10 cellular contexts compared by ENCODE assay signal in genomic region chr11:61974766-61975631, GRCh38. TPM values are rescaled to one million over a fixed set of nuclear protein-coding genes. Genes with fewer than 3 reads are reported as not detected.
A peak's percentile ranks its signal among the peaks of the same experiment; 100 is the strongest.
DNase-seq lines count a peak whose midpoint lies in the region; ATAC-seq and TF ChIP-seq lines count a peak whose summit lies in the region.
"Had no signal": no experiment of that assay in that cellular context is flagged by ENCODE, and none has a peak within 500 bp of the region (broad histone marks: within the 10 kb centered on the region; RNA-seq: fewer than 3 reads in every experiment).

No MANE protein-coding gene starts in this region.

- intact Hi-C loops in activated naive CD4-positive, alpha-beta T cell treated with anti-CD3 and anti-CD28 coated beads for 36 hours (cut with micrococcal nuclease), result loop anchor here (5.0 kb wide), 4 partner anchors 92 to 988 kb away; partner anchors contain the start of gene FADS1
- intact Hi-C loops in body of pancreas (cut with DNase I) (no loop called here), transverse colon (cut with DNase I; ENCODE audit: low total_unique reads) (no loop called here)

- in situ Hi-C loops in transverse colon (cut with MboI; ENCODE audit: low pct_ligation_motif_present in 1 of 4, low pct_unique_long_range_greater_than_20kb in 1 of 4, low sequenced_read_pairs in 3 of 4), result no loop called here

- peak; percentile 83 to 94 (median 93) for TF ChIP-seq POLR2A in body of pancreas (IDR thresholded peaks at IDR 0.05)
- TF ChIP-seq POLR2A in transverse colon (IDR thresholded peaks at IDR 0.05), result no peak

- CTCF ChIA-PET in activated naive CD4-positive, alpha-beta T cell treated with anti-CD3 and anti-CD28 coated beads for 36 hours (lab: Charles Lee), result interaction anchor here (0.6 to 1.8 kb wide), 2 partner anchors 107 to 140 kb away, joined by 3 to 6 read pairs; no protein-coding TSS in a partner anchor

- ATAC-seq in body of pancreas, result peak; percentile 57
- no peak for ATAC-seq in GM19328 (IDR thresholded peaks at IDR 0.05; ENCODE audit: unreplicated experiment)

- peak overlapping the region; percentile 71 for H3K27ac Mint-ChIP-seq in activated naive CD4-positive, alpha-beta T cell treated with anti-CD3 and anti-CD28 coated beads for 36 hours

- no peak overlapping the region for H3K4me3 Mint-ChIP-seq in activated naive CD4-positive, alpha-beta T cell treated with anti-CD3 and anti-CD28 coated beads for 36 hours

- no peak for TF ChIP-seq EP300 in transverse colon (IDR thresholded peaks at IDR 0.05; ENCODE audit: low read depth)

- peak overlapping the region; percentile 96 to 99 (median 98) for H3K27ac ChIP-seq in body of pancreas
- peak overlapping the region; percentile 36 to 99 (median 54) for H3K27ac ChIP-seq in transverse colon

- H3K9me3 Mint-ChIP-seq in activated naive CD4-positive, alpha-beta T cell treated with anti-CD3 and anti-CD28 coated beads for 36 hours, result no peaks in the 10 kb centered on the region

- TF ChIP-seq CTCF in body of pancreas (IDR thresholded peaks at IDR 0.05), result no peak
- TF ChIP-seq CTCF in transverse colon (IDR thresholded peaks at IDR 0.05), result no peak

- H3K27me3 Mint-ChIP-seq in activated naive CD4-positive, alpha-beta T cell treated with anti-CD3 and anti-CD28 coated beads for 36 hours (ENCODE audit: low read depth), result no peaks in the 10 kb centered on the region

- H3K36me3 Mint-ChIP-seq in activated naive CD4-positive, alpha-beta T cell treated with anti-CD3 and anti-CD28 coated beads for 36 hours (ENCODE audit: low read depth), result no peaks in the 10 kb centered on the region

- H3K4me3 ChIP-seq in body of pancreas, result peak overlapping the region in 1 of 2 donors; percentile 30
- H3K4me3 ChIP-seq in transverse colon, result no peak overlapping the region
- H3K4me3 ChIP-seq: lower lobe of right lung had no signal

- H3K9me3 ChIP-seq in body of pancreas (no peaks in the 10 kb centered on the region), transverse colon (no peaks in the 10 kb centered on the region)
- H3K9me3 ChIP-seq: lower lobe of right lung had no signal

- H3K27me3 ChIP-seq in body of pancreas, result no peaks in the 10 kb centered on the region
- H3K27me3 ChIP-seq in transverse colon, result no peaks in the 10 kb centered on the region

- H3K36me3 ChIP-seq in body of pancreas (replicated peaks in 1 of 2; ENCODE audit: insufficient read depth in 1 of 2, low read depth in 2 of 2) (no peaks in the 10 kb centered on the region), transverse colon (no peaks in the 10 kb centered on the region)
- H3K36me3 ChIP-seq: lower lobe of right lung had no signal

- WGBS in body of pancreas, 2 donors, result 25 to 31% methylated on average over 14 of the region's 14 CpGs
- 54 to 80% methylated on average over 1 to 14 of the region's 14 CpGs for WGBS in transverse colon (ENCODE audit: low coverage in 1 of 2), 2 donors

- H3K4me1 Mint-ChIP-seq in activated naive CD4-positive, alpha-beta T cell treated with anti-CD3 and anti-CD28 coated beads for 36 hours (ENCODE audit: low read depth), result peaks cover 37% of the 10 kb centered on the region

- peaks cover 91% of the 10 kb centered on the region for H3K4me1 ChIP-seq in body of pancreas
- H3K4me1 ChIP-seq in transverse colon, result peaks cover 49 to 80% (median 68%) of the 10 kb centered on the region in 4 donors

- DNase-seq in activated naive CD4-positive, alpha-beta T cell treated with anti-CD3 and anti-CD28 coated beads for 36 hours, result no peak
- no peak for DNase-seq in activated naive CD4-positive, alpha-beta T cell treated with Interleukin-2 at 50 U/mL for 16 hours
- DNase-seq in body of pancreas (peak; percentile 89 to 96 (median 94)), lung microvascular endothelial cell (ENCODE audit: low read depth in 2 of 2) (peak; percentile 60 to 86), transverse colon (peak; percentile 57), GOT3 (lab: John Stamatoyannopoulos, UW) (no peak), cerebellar nuclear complex (lab: John Stamatoyannopoulos, UW) (no peak)
- DNase-seq: lower lobe of right lung, NCI-H2081 treated with DMSO at 0.1 percent for 48 hours had no signal

RNA-seq across cellular contexts. Expression of gene FTH1, which starts 7.6 kb away (rescaled TPM):
- total RNA-seq in activated naive CD4-positive, alpha-beta T cell treated with anti-CD3 and anti-CD28 coated beads for 36 hours, result 1,000 to 10,000 TPM; 1,302 to 1,352 TPM
- 1,000 to 10,000 TPM; 1,333 to 1,363 TPM for total RNA-seq in body of pancreas
- total RNA-seq in lung microvascular endothelial cell, result 345 and 436 TPM in 2 replicates
- 1,000 to 10,000 TPM; 2,288 to 6,007 (median 4,694) TPM for total RNA-seq in transverse colon

RNA-seq across cellular contexts. Expression of gene BEST1, which starts 24.8 kb away (rescaled TPM):
- under 1 TPM; 0.45 to 0.49 TPM for total RNA-seq in activated naive CD4-positive, alpha-beta T cell treated with anti-CD3 and anti-CD28 coated beads for 36 hours
- 1 to 10 TPM; 1.6 to 2.6 TPM for total RNA-seq in body of pancreas
- total RNA-seq in lung microvascular endothelial cell, result under 0.01 TPM in 1 of 2 replicates, not detected in the other
- 1 to 10 TPM in 3 of 4 donors, under 1 TPM in 1; 0.40 to 3.7 (median 2.6) TPM for total RNA-seq in transverse colon

RNA-seq across cellular contexts. Expression of gene RAB3IL1, which starts 57.6 kb away (rescaled TPM):
- total RNA-seq in activated naive CD4-positive, alpha-beta T cell treated with anti-CD3 and anti-CD28 coated beads for 36 hours, result under 1 TPM; 0.52 to 0.74 TPM
- total RNA-seq in body of pancreas (10 to 100 TPM in 1 of 2 donors, 1 to 10 TPM in 1; 5.4 to 11.5 TPM), lung microvascular endothelial cell (2.4 and 10.7 TPM in 2 replicates), transverse colon (1 to 10 TPM; 1.2 to 7.6 (median 5.9) TPM)

Comparison
In these comparisons a context has a peak if more than half of its experiments do, and no peak if none do; other contexts are left out.
1. DNase-seq: peak in body of pancreas (4 of 4), lung microvascular endothelial cell (2 of 2) and transverse colon (single experiment); none in activated naive CD4-positive, alpha-beta T cell treated with anti-CD3 and anti-CD28 coated beads for 36 hours (single experiment), activated naive CD4-positive, alpha-beta T cell treated with Interleukin-2 at 50 U/mL for 16 hours (single experiment), GOT3 (single experiment) and cerebellar nuclear complex (0 of 2).